In genomic region chr2:7280790-7281189, GRCh38 we compare ENCODE assay signal across 12 cellular contexts.
"Had no signal": no experiment of that assay in that cellular context is flagged by ENCODE, and none has a peak within 500 bp of the region (broad histone marks: within the 10 kb centered on the region; RNA-seq: fewer than 3 reads in every experiment).

No MANE protein-coding gene starts in this region.

- DNase-seq: activated CD4-positive, CD25-positive, alpha-beta regulatory T cell treated with anti-CD3 and anti-CD28 coated beads, Interleukin-2, amount 50 U/mL, for 72 hours; activated naive CD4-positive, alpha-beta T cell treated with anti-CD3 and anti-CD28 coated beads, Interleukin-2, amount 50 U/mL, for 16 hours; activated T-cell treated with anti-CD3 and anti-CD28 coated beads for 4 hours; hippocampal formation; mammary epithelial cell; stimulated activated CD4-positive, alpha-beta T cell treated with anti-CD3 and anti-CD28 coated beads, Interleukin-12 subunit alpha, Interleukin-12 subunit beta, amount 100 ng/mL, for 4 hours; stimulated activated CD4-positive, alpha-beta T cell treated with anti-CD3 and anti-CD28 coated beads, Interleukin-2, amount 100 ng/mL, for 24 hours had no signal

- H2AFZ ChIP-seq: parathyroid adenoma had no signal

- ATAC-seq: left lobe of liver had no signal

- H3K27ac ChIP-seq: cardiac muscle cell, esophagus muscularis mucosa, parathyroid adenoma had no signal

- H3K9ac ChIP-seq: parathyroid adenoma had no signal

- H3K36me3 ChIP-seq: cardiac muscle cell, esophagus muscularis mucosa had no signal

- H3K27me3 ChIP-seq: cardiac muscle cell had no signal

- H3K9me3 ChIP-seq: esophagus muscularis mucosa had no signal

- H3K4me3 ChIP-seq: cardiac muscle cell, dorsolateral prefrontal cortex, esophagus muscularis mucosa had no signal

- H3K79me2 ChIP-seq: parathyroid adenoma had no signal

- H3K4me1 ChIP-seq: esophagus muscularis mucosa, parathyroid adenoma had no signal
